Comparison of ENCODE assay signal across 1 cellular context in the genomic region with DNA sequence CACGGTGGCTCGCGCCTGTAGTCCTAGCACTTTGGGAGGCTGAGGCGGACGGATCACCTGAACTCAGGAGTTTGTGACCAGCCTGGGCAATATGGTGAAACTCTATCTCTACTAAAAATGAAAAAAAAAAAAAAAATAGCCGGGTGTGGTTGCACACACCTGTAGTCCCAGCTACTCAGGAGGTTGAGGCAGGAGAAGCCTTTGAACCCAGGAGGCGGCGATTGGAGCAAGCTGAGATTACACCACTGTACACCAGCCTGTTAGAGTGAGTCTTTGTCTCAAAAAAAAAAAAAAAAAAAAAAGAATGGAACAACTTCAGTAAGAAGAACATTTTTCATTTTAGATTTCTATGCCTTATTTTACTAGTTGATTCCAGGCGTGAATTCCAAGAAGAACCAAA.
TF ChIP-seq lines count a peak whose summit lies in the region.

No MANE protein-coding gene starts in this region.

TF ChIP-seq in HepG2, 621 proteins besides CTCF, POLR2A, EP300 and RAD21:
- no peak for TF ChIP-seq ARID2 (CRISPR knock-in tag; IDR thresholded peaks at IDR 0.05; ENCODE audit: borderline replicate concordance)
- TF ChIP-seq DNMT3B (CRISPR knock-in tag; conservative IDR thresholded peaks at IDR 0.05) = no peak
- TF ChIP-seq, protein P1, sequence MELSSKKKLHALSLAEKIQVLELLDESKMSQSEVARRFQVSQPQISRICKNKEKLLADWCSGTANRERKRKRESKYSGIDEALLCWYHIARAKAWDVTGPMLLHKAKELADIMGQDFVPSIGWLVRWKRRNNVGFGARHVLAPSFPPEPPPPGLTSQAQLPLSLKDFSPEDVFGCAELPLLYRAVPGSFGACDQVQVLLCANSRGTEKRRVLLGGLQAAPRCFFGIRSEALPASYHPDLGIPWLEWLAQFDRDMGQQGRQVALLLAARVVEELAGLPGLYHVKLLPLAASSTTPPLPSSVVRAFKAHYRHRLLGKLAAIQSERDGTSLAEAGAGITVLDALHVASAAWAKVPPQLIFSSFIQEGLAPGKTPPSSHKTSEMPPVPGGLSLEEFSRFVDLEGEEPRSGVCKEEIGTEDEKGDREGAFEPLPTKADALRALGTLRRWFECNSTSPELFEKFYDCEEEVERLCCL (CRISPR knock-in tag; IDR thresholded peaks at IDR 0.05; ENCODE audit: borderline replicate concordance) = no peak
- TF ChIP-seq, protein P2, sequence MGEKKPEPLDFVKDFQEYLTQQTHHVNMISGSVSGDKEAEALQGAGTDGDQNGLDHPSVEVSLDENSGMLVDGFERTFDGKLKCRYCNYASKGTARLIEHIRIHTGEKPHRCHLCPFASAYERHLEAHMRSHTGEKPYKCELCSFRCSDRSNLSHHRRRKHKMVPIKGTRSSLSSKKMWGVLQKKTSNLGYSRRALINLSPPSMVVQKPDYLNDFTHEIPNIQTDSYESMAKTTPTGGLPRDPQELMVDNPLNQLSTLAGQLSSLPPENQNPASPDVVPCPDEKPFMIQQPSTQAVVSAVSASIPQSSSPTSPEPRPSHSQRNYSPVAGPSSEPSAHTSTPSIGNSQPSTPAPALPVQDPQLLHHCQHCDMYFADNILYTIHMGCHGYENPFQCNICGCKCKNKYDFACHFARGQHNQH (CRISPR knock-in tag; IDR thresholded peaks at IDR 0.05) = no peak
- no peak for TF ChIP-seq SKI (IDR thresholded peaks at IDR 0.05; ENCODE audit: partially characterized antibody)
